In the genomic region with DNA sequence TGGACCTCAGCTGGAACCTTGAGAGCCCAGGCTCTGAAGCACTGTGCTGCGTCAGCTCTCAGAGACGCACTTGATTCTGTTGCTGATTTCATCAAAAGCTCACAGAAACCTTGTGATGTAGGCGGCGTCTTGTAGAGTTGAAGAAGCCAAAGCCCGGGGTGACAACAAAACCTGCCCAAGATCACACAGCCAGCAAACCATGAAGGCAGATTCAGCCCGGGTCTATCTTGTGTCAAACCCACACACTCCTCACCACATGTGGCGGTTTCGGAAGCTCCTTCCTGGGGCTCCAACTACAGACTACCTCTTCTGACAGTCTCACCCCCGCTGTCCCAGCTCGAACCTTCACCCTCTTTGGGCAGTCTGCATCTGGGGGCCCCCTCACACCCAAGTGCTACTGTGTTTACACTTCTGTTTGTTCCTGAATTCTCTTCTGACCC, we compare ENCODE assay signal across 8 cellular contexts. TPM values are rescaled to one million over a fixed set of nuclear protein-coding genes. Genes with fewer than 3 reads are reported as not detected.
DNase-seq lines count a peak whose midpoint lies in the region; ATAC-seq and TF ChIP-seq lines count a peak whose summit lies in the region.

No MANE protein-coding gene starts in this region.

- H3K9me3 ChIP-seq in mesodermal cell (ENCODE audit: control insufficient read depth, low read length) = no peaks in the 10 kb centered on the region
- H3K9me3 ChIP-seq in upper lobe of right lung = no peaks in the 10 kb centered on the region

- H3K27ac ChIP-seq in mesodermal cell (ENCODE audit: low read depth, low read length, severe bottlenecking) = peak overlapping the region; percentile 69
- no peak overlapping the region for H3K27ac ChIP-seq in upper lobe of right lung

- peaks cover 92% of the 10 kb centered on the region for H3K4me1 Mint-ChIP-seq in activated CD4-positive, alpha-beta memory T cell treated with anti-CD3 and anti-CD28 coated beads for 36 hours (ENCODE audit: low read depth)

- no peaks in the 10 kb centered on the region for H3K9me3 Mint-ChIP-seq in activated CD4-positive, alpha-beta memory T cell treated with anti-CD3 and anti-CD28 coated beads for 36 hours

- H3K27ac Mint-ChIP-seq in activated CD4-positive, alpha-beta memory T cell treated with anti-CD3 and anti-CD28 coated beads for 36 hours = peak overlapping the region; percentile 78

- H3K4me3 Mint-ChIP-seq in activated CD4-positive, alpha-beta memory T cell treated with anti-CD3 and anti-CD28 coated beads for 36 hours = peak overlapping the region; percentile 55

- ATAC-seq in GM18858 (IDR thresholded peaks at IDR 0.05; ENCODE audit: unreplicated experiment) (peak; percentile 36), HG03097 (IDR thresholded peaks at IDR 0.05; ENCODE audit: low FRiP score, unreplicated experiment) (peak; percentile 26), upper lobe of right lung (peak; percentile 29)

- CTCF ChIA-PET in activated CD4-positive, alpha-beta memory T cell treated with anti-CD3 and anti-CD28 coated beads for 36 hours (lab: Charles Lee) = interaction anchor here (0.9 to 9.3 kb wide), 17 partner anchors 13 to 533 kb away, joined by 3 to 67 read pairs (median 4); a partner anchor contains a TSS

- WGBS in mesodermal cell (ENCODE audit: insufficient coverage in 2 of 2), 2 experiments = 86 to 88% methylated on average over 9 to 10 of the region's 10 CpGs

- TF ChIP-seq CTCF in upper lobe of right lung (IDR thresholded peaks at IDR 0.05) = no peak

- H3K4me3 ChIP-seq in mesodermal cell (ENCODE audit: extremely low read depth, insufficient read depth, low read length, poor library complexity, severe bottlenecking) = no peak overlapping the region
- no peak overlapping the region for H3K4me3 ChIP-seq in upper lobe of right lung

- no peaks in the 10 kb centered on the region for H3K27me3 ChIP-seq in upper lobe of right lung

- intact Hi-C loops in activated CD4-positive, alpha-beta memory T cell treated with anti-CD3 and anti-CD28 coated beads for 36 hours (cut with micrococcal nuclease) = loop anchor here (1.0 to 5.0 kb wide), 6 partner anchors 8 to 919 kb away; a partner anchor contains a TSS
- intact Hi-C loops in upper lobe of right lung (cut with DNase I) = no loop called here
- intact Hi-C loops in posterior cingulate gyrus (cut with DNase I) = no loop called here

- peak; percentile 92 for DNase-seq in activated CD4-positive, alpha-beta memory T cell treated with anti-CD3 and anti-CD28 coated beads for 36 hours
- DNase-seq in upper lobe of right lung = no peak
- DNase-seq in hippocampal formation (lab: John Stamatoyannopoulos, UW) = no peak
- DNase-seq in anterior cingulate cortex (lab: John Stamatoyannopoulos, UW) = no peak
- no peak for DNase-seq in posterior cingulate gyrus

- peaks cover 41% of the 10 kb centered on the region for H3K4me1 ChIP-seq in mesodermal cell (ENCODE audit: control insufficient read depth, insufficient read depth, low read length, poor library complexity, severe bottlenecking)
- peaks cover 21% of the 10 kb centered on the region for H3K4me1 ChIP-seq in upper lobe of right lung

- H3K36me3 Mint-ChIP-seq in activated CD4-positive, alpha-beta memory T cell treated with anti-CD3 and anti-CD28 coated beads for 36 hours = no peaks in the 10 kb centered on the region

- H3K36me3 ChIP-seq in mesodermal cell (ENCODE audit: control insufficient read depth, insufficient read depth, low read length) (no peaks in the 10 kb centered on the region), upper lobe of right lung (no peaks in the 10 kb centered on the region)

- POLR2A ChIA-PET in activated CD4-positive, alpha-beta memory T cell treated with anti-CD3 and anti-CD28 coated beads for 36 hours (lab: Charles Lee) = interaction anchor here (0.9 to 9.8 kb wide), 9 partner anchors 9 to 596 kb away, joined by 3 to 83 read pairs (median 5); a partner anchor contains a TSS

- peaks cover 2% of the 10 kb centered on the region for H3K27me3 Mint-ChIP-seq in activated CD4-positive, alpha-beta memory T cell treated with anti-CD3 and anti-CD28 coated beads for 36 hours

RNA-seq across cellular contexts. Expression of a gene that starts 50.4 kb away (rescaled TPM):
- total RNA-seq in activated CD4-positive, alpha-beta memory T cell treated with anti-CD3 and anti-CD28 coated beads for 36 hours = 10 to 100 TPM; 13.8 to 14.0 TPM
- polyA plus RNA-seq in mesodermal cell (2013, experiment 1 of 2) = 0.41 TPM
- polyA plus RNA-seq in mesodermal cell (2013, experiment 2 of 2) = 0.61 TPM
- 13.7 TPM for total RNA-seq in upper lobe of right lung
